18 cellular contexts compared by ENCODE assay signal in genomic region chr14:76256545-76256944, GRCh38.
"Had no signal": no experiment of that assay in that cellular context is flagged by ENCODE, and none has a peak within 500 bp of the region (broad histone marks: within the 10 kb centered on the region; RNA-seq: fewer than 3 reads in every experiment).

No MANE protein-coding gene starts in this region.

- H3K27me3 ChIP-seq: colonic mucosa, heart left ventricle, neutrophil, right atrium auricular region, sigmoid colon, uterus had no signal

- H3K36me3 ChIP-seq: colonic mucosa, heart left ventricle, neutrophil, right atrium auricular region, sigmoid colon, uterus had no signal

- H3K4me3 ChIP-seq: colonic mucosa, heart left ventricle, right atrium auricular region, sigmoid colon, uterus had no signal

- H3K4me3 Mint-ChIP-seq: endodermal cell; naive thymus-derived CD8-positive, alpha-beta T cell; type B pancreatic cell had no signal

- H3K27ac ChIP-seq: colonic mucosa, heart left ventricle, neutrophil, right atrium auricular region, sigmoid colon, uterus had no signal

- H3K4me1 Mint-ChIP-seq: naive thymus-derived CD8-positive, alpha-beta T cell had no signal

- DNase-seq: colonic mucosa; effector CD4-positive, alpha-beta T cell; foreskin melanocyte; heart left ventricle; hippocampal formation; left colon; mammary epithelial cell; naive thymus-derived CD8-positive, alpha-beta T cell; posterior cingulate gyrus; sigmoid colon; small intestine; stimulated activated CD4-positive, alpha-beta T cell treated with anti-CD3 and anti-CD28 coated beads, Interleukin-2, amount 100 ng/mL, for 48 hours; stimulated activated naive CD4-positive, alpha-beta T cell treated with Interleukin-2 at 50 U/mL for 16 hours; uterus had no signal

- H3K9me3 ChIP-seq: colonic mucosa, heart left ventricle, neutrophil, right atrium auricular region, sigmoid colon, uterus had no signal

- H3K36me3 Mint-ChIP-seq: type B pancreatic cell had no signal

- H3K4me1 ChIP-seq: colonic mucosa, right atrium auricular region, sigmoid colon, uterus had no signal

- H3K9me3 Mint-ChIP-seq: endodermal cell, type B pancreatic cell had no signal

- H3K27ac Mint-ChIP-seq: endodermal cell; naive thymus-derived CD8-positive, alpha-beta T cell; type B pancreatic cell had no signal
